ENCODE assay signal across 20 cellular contexts in the genomic region with DNA sequence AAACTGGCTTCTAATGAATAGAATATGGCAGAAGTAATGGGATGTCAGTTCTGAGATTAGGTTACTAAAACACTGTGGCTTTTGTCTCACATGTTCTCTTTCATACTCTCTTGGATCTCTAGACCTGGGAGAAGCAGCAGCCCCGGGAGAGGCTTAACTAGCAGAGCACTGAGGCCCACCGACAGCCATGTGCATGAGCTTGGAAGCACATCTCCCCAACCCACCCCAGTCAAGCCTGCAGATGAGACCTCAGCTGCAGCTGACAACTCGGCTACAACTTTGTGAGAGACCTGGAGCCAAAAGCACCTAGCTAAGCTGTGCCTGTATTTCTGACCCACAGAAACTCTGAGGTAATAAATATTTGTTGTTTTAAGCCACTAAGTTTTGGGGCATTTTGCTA.
DNase-seq lines count a peak whose midpoint lies in the region; ATAC-seq and TF ChIP-seq lines count a peak whose summit lies in the region.
"Had no signal": no experiment of that assay in that cellular context is flagged by ENCODE, and none has a peak within 500 bp of the region (broad histone marks: within the 10 kb centered on the region; RNA-seq: fewer than 3 reads in every experiment).

No MANE protein-coding gene starts in this region.

- H3K27ac ChIP-seq in endodermal cell (ENCODE audit: low read depth, low read length) (no peak overlapping the region), trophoblast cell (ENCODE audit: low read depth, low read length) (no peak overlapping the region), vagina (no peak overlapping the region), Karpas-422 (ENCODE audit: low read length) (no peak overlapping the region)
- H3K27ac ChIP-seq: 22Rv1, BLaER1, C4-2B, GM23248 had no signal

- no peak overlapping the region for H2AK5ac ChIP-seq in trophoblast cell (ENCODE audit: low read length)

- peaks cover 12% of the 10 kb centered on the region for H3K27me3 Mint-ChIP-seq in activated CD8-positive, alpha-beta memory T cell treated with anti-CD3 and anti-CD28 coated beads, Interleukin-2, amount 10 ng/mL, durations not matched to agents 7 days and 5 days
- H3K27me3 Mint-ChIP-seq in endodermal cell (ENCODE audit: insufficient read depth): no peaks in the 10 kb centered on the region

- no peak overlapping the region for H2BK5ac ChIP-seq in trophoblast cell (ENCODE audit: low read depth, low read length, poor library complexity)

- no peaks in the 10 kb centered on the region for H3K9me2 ChIP-seq in Karpas-422 (replicated peaks; ENCODE audit: insufficient read depth, low read length)

- H3K27ac Mint-ChIP-seq in activated CD8-positive, alpha-beta memory T cell treated with anti-CD3 and anti-CD28 coated beads, Interleukin-2, amount 10 ng/mL, durations not matched to agents 7 days and 5 days: no peak overlapping the region
- no peak overlapping the region for H3K27ac Mint-ChIP-seq in endodermal cell
- H3K27ac Mint-ChIP-seq: B cell; CD4-positive, CD25-positive, alpha-beta regulatory T cell; CD8-positive, alpha-beta T cell had no signal

- H3K9ac ChIP-seq in endodermal cell (ENCODE audit: extremely low read depth, low read length, poor library complexity, severe bottlenecking): no peak overlapping the region
- peak overlapping the region; percentile 50 for H3K9ac ChIP-seq in trophoblast cell (ENCODE audit: low read length)
- no peak overlapping the region for H3K9ac ChIP-seq in Karpas-422 (ENCODE audit: low read length)
- H3K9ac ChIP-seq: BLaER1, GM23248 had no signal

- H4K91ac ChIP-seq in trophoblast cell (ENCODE audit: low read depth, low read length): no peak overlapping the region

- H3K79me1 ChIP-seq in trophoblast cell (ENCODE audit: low read length): no peaks in the 10 kb centered on the region

- CTCF ChIA-PET in activated CD8-positive, alpha-beta memory T cell treated with anti-CD3 and anti-CD28 coated beads, Interleukin-2, amount 10 ng/mL, durations not matched to agents 7 days and 5 days (lab: Charles Lee): no interaction called here

- no peak overlapping the region for H3K4me2 ChIP-seq in trophoblast cell (ENCODE audit: low read length)
- no peak overlapping the region for H3K4me2 ChIP-seq in Karpas-422 (ENCODE audit: low read depth, low read length, poor library complexity, severe bottlenecking)
- H3K4me2 ChIP-seq: BLaER1 had no signal

- H2AFZ ChIP-seq in trophoblast cell (ENCODE audit: insufficient read depth, low read length, poor library complexity) (no peak overlapping the region), Karpas-422 (ENCODE audit: low read length) (no peak overlapping the region)
- H2AFZ ChIP-seq: GM23248 had no signal

- no peak for ATAC-seq in activated CD8-positive, alpha-beta memory T cell treated with anti-CD3 and anti-CD28 coated beads, Interleukin-2, amount 10 ng/mL, durations not matched to agents 7 days and 5 days
- no peak for ATAC-seq in HG03432 (IDR thresholded peaks at IDR 0.05; ENCODE audit: unreplicated experiment)
- ATAC-seq: CD8-positive, alpha-beta T cell had no signal

- H2BK12ac ChIP-seq in trophoblast cell (ENCODE audit: low read length): no peak overlapping the region

- no peak for TF ChIP-seq POLR2A in vagina (IDR thresholded peaks at IDR 0.05)

- H3K14ac ChIP-seq in trophoblast cell (ENCODE audit: low read length): no peak overlapping the region

- no peaks in the 10 kb centered on the region for H4K20me1 ChIP-seq in Karpas-422 (ENCODE audit: insufficient read depth, low read depth, low read length)
- H4K20me1 ChIP-seq: BLaER1 had no signal

- H3K36me3 Mint-ChIP-seq in activated CD8-positive, alpha-beta memory T cell treated with anti-CD3 and anti-CD28 coated beads, Interleukin-2, amount 10 ng/mL, durations not matched to agents 7 days and 5 days: no peaks in the 10 kb centered on the region
- no peaks in the 10 kb centered on the region for H3K36me3 Mint-ChIP-seq in endodermal cell (ENCODE audit: low read depth)
- H3K36me3 Mint-ChIP-seq: CD4-positive, CD25-positive, alpha-beta regulatory T cell; CD8-positive, alpha-beta T cell had no signal

- TF ChIP-seq CTCF in endodermal cell (conservative IDR thresholded peaks at IDR 0.05): no peak
- no peak for TF ChIP-seq CTCF in vagina (IDR thresholded peaks at IDR 0.05)

- no peaks in the 10 kb centered on the region for H3K9me3 Mint-ChIP-seq in activated CD8-positive, alpha-beta memory T cell treated with anti-CD3 and anti-CD28 coated beads, Interleukin-2, amount 10 ng/mL, durations not matched to agents 7 days and 5 days (ENCODE audit: low read depth)
- peaks cover 38% of the 10 kb centered on the region for H3K9me3 Mint-ChIP-seq in endodermal cell
- H3K9me3 Mint-ChIP-seq: CD8-positive, alpha-beta T cell had no signal

- peaks cover 21% of the 10 kb centered on the region for H3K4me1 ChIP-seq in endodermal cell (ENCODE audit: control insufficient read depth, insufficient read depth, low read length)
- H3K4me1 ChIP-seq in trophoblast cell (ENCODE audit: control insufficient read depth in 1 of 2, insufficient read depth in 2 of 2, low read length in 2 of 2): peaks cover 0 to 3% of the 10 kb centered on the region in 2 experiments
- H3K4me1 ChIP-seq in vagina: no peaks in the 10 kb centered on the region
- no peaks in the 10 kb centered on the region for H3K4me1 ChIP-seq in Karpas-422 (ENCODE audit: low read length)
- H3K4me1 ChIP-seq: BLaER1, Caco-2 had no signal

- peak; percentile 17 for DNase-seq in activated CD8-positive, alpha-beta memory T cell treated with anti-CD3 and anti-CD28 coated beads, Interleukin-2, amount 50 U/mL, for 48 hours
- no peak for DNase-seq in activated CD8-positive, alpha-beta memory T cell treated with anti-CD3 and anti-CD28 coated beads, Interleukin-2, amount 10 ng/mL, durations not matched to agents 7 days and 5 days
- peak; percentile 35 for DNase-seq in endodermal cell
- DNase-seq in trophoblast cell: no peak
- peak; percentile 34 to 81 for DNase-seq in vagina (ENCODE audit: extremely low spot score in 2 of 2)
- DNase-seq in stimulated activated naive CD4-positive, alpha-beta T cell (lab: John Stamatoyannopoulos, UW): no peak
- DNase-seq in Karpas-422: no peak
- DNase-seq: Caco-2; CD4-positive, CD25-positive, alpha-beta regulatory T cell; CD8-positive, alpha-beta T cell; DMS153; DND-41; GM23248; H7; HCEC 1CT had no signal

- no peak overlapping the region for H3K4me3 ChIP-seq in endodermal cell (ENCODE audit: low read length)
- H3K4me3 ChIP-seq in trophoblast cell (ENCODE audit: low read depth, low read length): no peak overlapping the region
- H3K4me3 ChIP-seq in vagina: no peak overlapping the region
- no peak overlapping the region for H3K4me3 ChIP-seq in Karpas-422 (ENCODE audit: low read length)
- H3K4me3 ChIP-seq: BLaER1, GM23248 had no signal

- intact Hi-C loops in vagina (cut with DNase I): no loop called here

- H3K36me3 ChIP-seq in endodermal cell (ENCODE audit: control insufficient read depth, insufficient read depth, low read length) (no peaks in the 10 kb centered on the region), trophoblast cell (ENCODE audit: control insufficient read depth in 1 of 2, insufficient read depth in 2 of 2, low read length in 2 of 2) (no peaks in the 10 kb centered on the region), vagina (no peaks in the 10 kb centered on the region), Karpas-422 (ENCODE audit: insufficient read depth, low read length) (no peaks in the 10 kb centered on the region)
- H3K36me3 ChIP-seq: BLaER1 had no signal

- no peak overlapping the region for H3K23ac ChIP-seq in trophoblast cell (ENCODE audit: low read length)

- peaks cover 30% of the 10 kb centered on the region for H3K9me3 ChIP-seq in endodermal cell (ENCODE audit: control insufficient read depth, low read length)
- H3K9me3 ChIP-seq in trophoblast cell (ENCODE audit: insufficient read depth, low read depth, low read length): peaks cover 6% of the 10 kb centered on the region
- H3K9me3 ChIP-seq in vagina: no peaks in the 10 kb centered on the region
- H3K9me3 ChIP-seq in Karpas-422 (ENCODE audit: low read length): no peaks in the 10 kb centered on the region

- H3K79me2 ChIP-seq in trophoblast cell (ENCODE audit: control insufficient read depth, insufficient read depth, low read length, poor library complexity) (no peaks in the 10 kb centered on the region), Karpas-422 (ENCODE audit: low read length) (no peaks in the 10 kb centered on the region)

- H3K18ac ChIP-seq in trophoblast cell (ENCODE audit: low read length): no peak overlapping the region

- no peak overlapping the region for H3K4me3 Mint-ChIP-seq in activated CD8-positive, alpha-beta memory T cell treated with anti-CD3 and anti-CD28 coated beads, Interleukin-2, amount 10 ng/mL, durations not matched to agents 7 days and 5 days
- no peak overlapping the region for H3K4me3 Mint-ChIP-seq in endodermal cell
- H3K4me3 Mint-ChIP-seq: B cell; CD4-positive, CD25-positive, alpha-beta regulatory T cell; CD8-positive, alpha-beta T cell had no signal

- WGBS in endodermal cell (ENCODE audit: insufficient coverage in 1 of 2, insufficient read length in 1 of 2), 2 experiments: 90 to 100% methylated on average over 1 to 3 of the region's 3 CpGs
- no CpG with 5 or more reads among the region's 3 CpGs for WGBS in trophoblast cell (ENCODE audit: extremely low coverage, insufficient coverage, insufficient read length)

- no peak overlapping the region for H2BK120ac ChIP-seq in trophoblast cell (ENCODE audit: insufficient read depth, low read length, poor library complexity)

- H3K4me1 Mint-ChIP-seq in activated CD8-positive, alpha-beta memory T cell treated with anti-CD3 and anti-CD28 coated beads, Interleukin-2, amount 10 ng/mL, durations not matched to agents 7 days and 5 days: no peaks in the 10 kb centered on the region
- H3K4me1 Mint-ChIP-seq in endodermal cell: peaks cover 48% of the 10 kb centered on the region
- H3K4me1 Mint-ChIP-seq: B cell; CD4-positive, CD25-positive, alpha-beta regulatory T cell had no signal

- no peak overlapping the region for H4K8ac ChIP-seq in trophoblast cell (ENCODE audit: low read depth, low read length)

- H3K27me3 ChIP-seq in endodermal cell (ENCODE audit: control insufficient read depth, insufficient read depth, low read length, poor library complexity, severe bottlenecking): no peaks in the 10 kb centered on the region
- H3K27me3 ChIP-seq in trophoblast cell (ENCODE audit: insufficient read depth, low read length): no peaks in the 10 kb centered on the region
- no peaks in the 10 kb centered on the region for H3K27me3 ChIP-seq in vagina
- no peaks in the 10 kb centered on the region for H3K27me3 ChIP-seq in Karpas-422 (ENCODE audit: low read length)
- H3K27me3 ChIP-seq: BLaER1 had no signal

- no peak overlapping the region for H4K12ac ChIP-seq in trophoblast cell (ENCODE audit: low read depth, low read length)

- H3K4ac ChIP-seq in trophoblast cell (ENCODE audit: low read depth, low read length): no peak overlapping the region

Comparison
In these comparisons a context has a peak if more than half of its experiments do, and no peak if none do; other contexts are left out.
1. DNase-seq: peak in activated CD8-positive, alpha-beta memory T cell treated with anti-CD3 and anti-CD28 coated beads, Interleukin-2, amount 50 U/mL, for 48 hours (single experiment), endodermal cell (single experiment) and vagina (2 of 2); none in activated CD8-positive, alpha-beta memory T cell treated with anti-CD3 and anti-CD28 coated beads, Interleukin-2, amount 10 ng/mL, durations not matched to agents 7 days and 5 days (single experiment), trophoblast cell (0 of 2), stimulated activated naive CD4-positive, alpha-beta T cell (0 of 6) and Karpas-422 (single experiment).